Comparison of ENCODE assay signal across 17 cellular contexts in genomic region chr13:106691251-106691650, GRCh38.
"Had no signal": no experiment of that assay in that cellular context is flagged by ENCODE, and none has a peak within 500 bp of the region (broad histone marks: within the 10 kb centered on the region; RNA-seq: fewer than 3 reads in every experiment).

No MANE protein-coding gene starts in this region.

- H3K27ac ChIP-seq: dorsolateral prefrontal cortex, foreskin keratinocyte, pancreas, SJSA1, upper lobe of right lung had no signal

- H3K27me3 ChIP-seq: dorsolateral prefrontal cortex, foreskin keratinocyte, pancreas, upper lobe of right lung had no signal

- H3K4me1 ChIP-seq: foreskin keratinocyte, pancreas, SJSA1, upper lobe of right lung had no signal

- H3K36me3 ChIP-seq: pancreas, SJSA1, upper lobe of right lung had no signal

- DNase-seq: activated CD4-positive, alpha-beta T cell treated with anti-CD3 and anti-CD28 coated beads for 36 hours; activated CD8-positive, alpha-beta memory T cell treated with anti-CD3 and anti-CD28 coated beads, Interleukin-2, amount 50 U/mL, for 4 hours; activated CD8-positive, alpha-beta T cell treated with anti-CD3 and anti-CD28 coated beads for 36 hours; activated naive CD8-positive, alpha-beta T cell treated with anti-CD3 and anti-CD28 coated beads, Interleukin-2, amount 10 ng/mL, durations not matched to agents 7 days and 5 days; activated T-cell treated with anti-CD3 and anti-CD28 coated beads, Interleukin-2, amount 50 U/mL, for 72 hours; aorta; dorsolateral prefrontal cortex; foreskin keratinocyte; head of caudate nucleus; pancreas; retina; stimulated activated naive B cell treated with anti-CD40 and anti-IgM and Interleukin-4, amounts not matched to agents 10 μg/mL and 1 μg/mL and 100 μg/mL, for 72 hours; SW 1271; upper lobe of right lung had no signal

- H3K36me3 Mint-ChIP-seq: activated naive CD8-positive, alpha-beta T cell treated with anti-CD3 and anti-CD28 coated beads, Interleukin-2, amount 10 ng/mL, durations not matched to agents 7 days and 5 days; natural killer cell treated with Interleukin-12 subunit alpha and Interleukin-12 subunit beta and Interleukin-15 and Interleukin-18, amount 100 ng/mL, for 72 hours; stimulated activated naive B cell treated with anti-CD40 and anti-IgM and Interleukin-4, amounts not matched to agents 10 μg/mL and 1 μg/mL and 100 μg/mL, for 72 hours had no signal

- H3K27me3 Mint-ChIP-seq: activated CD4-positive, alpha-beta T cell treated with anti-CD3 and anti-CD28 coated beads for 36 hours; natural killer cell treated with Interleukin-12 subunit alpha and Interleukin-12 subunit beta and Interleukin-15 and Interleukin-18, amount 100 ng/mL, for 72 hours; stimulated activated naive B cell treated with anti-CD40 and anti-IgM and Interleukin-4, amounts not matched to agents 10 μg/mL and 1 μg/mL and 100 μg/mL, for 72 hours had no signal

- H3K4me2 ChIP-seq: smooth muscle cell had no signal

- H3K4me3 Mint-ChIP-seq: activated CD4-positive, alpha-beta T cell treated with anti-CD3 and anti-CD28 coated beads for 36 hours; activated CD8-positive, alpha-beta T cell treated with anti-CD3 and anti-CD28 coated beads for 36 hours; activated naive CD8-positive, alpha-beta T cell treated with anti-CD3 and anti-CD28 coated beads, Interleukin-2, amount 10 ng/mL, durations not matched to agents 7 days and 5 days; activated T-cell treated with anti-CD3 and anti-CD28 coated beads, Interleukin-2, amount 50 U/mL, for 72 hours; natural killer cell treated with Interleukin-12 subunit alpha and Interleukin-12 subunit beta and Interleukin-15 and Interleukin-18, amount 100 ng/mL, for 72 hours; stimulated activated naive B cell treated with anti-CD40 and anti-IgM and Interleukin-4, amounts not matched to agents 10 μg/mL and 1 μg/mL and 100 μg/mL, for 72 hours had no signal

- H3K9me3 ChIP-seq: pancreas, SJSA1, upper lobe of right lung had no signal

- ATAC-seq: activated CD4-positive, alpha-beta T cell treated with anti-CD3 and anti-CD28 coated beads for 36 hours; activated CD8-positive, alpha-beta T cell treated with anti-CD3 and anti-CD28 coated beads for 36 hours; activated T-cell treated with anti-CD3 and anti-CD28 coated beads, Interleukin-2, amount 50 U/mL, for 72 hours; foreskin keratinocyte; natural killer cell treated with Interleukin-12 subunit alpha and Interleukin-12 subunit beta and Interleukin-15 and Interleukin-18, amount 100 ng/mL, for 72 hours; pancreas; stimulated activated naive B cell treated with anti-CD40 and anti-IgM and Interleukin-4, amounts not matched to agents 10 μg/mL and 1 μg/mL and 100 μg/mL, for 72 hours had no signal

- H3K27ac Mint-ChIP-seq: activated CD4-positive, alpha-beta T cell treated with anti-CD3 and anti-CD28 coated beads for 36 hours; activated CD8-positive, alpha-beta T cell treated with anti-CD3 and anti-CD28 coated beads for 36 hours; activated naive CD8-positive, alpha-beta T cell treated with anti-CD3 and anti-CD28 coated beads, Interleukin-2, amount 10 ng/mL, durations not matched to agents 7 days and 5 days; activated T-cell treated with anti-CD3 and anti-CD28 coated beads, Interleukin-2, amount 50 U/mL, for 72 hours; natural killer cell treated with Interleukin-12 subunit alpha and Interleukin-12 subunit beta and Interleukin-15 and Interleukin-18, amount 100 ng/mL, for 72 hours; stimulated activated naive B cell treated with anti-CD40 and anti-IgM and Interleukin-4, amounts not matched to agents 10 μg/mL and 1 μg/mL and 100 μg/mL, for 72 hours had no signal

- H3K9me3 Mint-ChIP-seq: activated CD8-positive, alpha-beta T cell treated with anti-CD3 and anti-CD28 coated beads for 36 hours; activated naive CD8-positive, alpha-beta T cell treated with anti-CD3 and anti-CD28 coated beads, Interleukin-2, amount 10 ng/mL, durations not matched to agents 7 days and 5 days; activated T-cell treated with anti-CD3 and anti-CD28 coated beads, Interleukin-2, amount 50 U/mL, for 72 hours; natural killer cell treated with Interleukin-12 subunit alpha and Interleukin-12 subunit beta and Interleukin-15 and Interleukin-18, amount 100 ng/mL, for 72 hours; stimulated activated naive B cell treated with anti-CD40 and anti-IgM and Interleukin-4, amounts not matched to agents 10 μg/mL and 1 μg/mL and 100 μg/mL, for 72 hours had no signal

- H3K4me1 Mint-ChIP-seq: activated CD4-positive, alpha-beta T cell treated with anti-CD3 and anti-CD28 coated beads for 36 hours; stimulated activated naive B cell treated with anti-CD40 and anti-IgM and Interleukin-4, amounts not matched to agents 10 μg/mL and 1 μg/mL and 100 μg/mL, for 72 hours had no signal

- H3K4me3 ChIP-seq: pancreas, SJSA1, smooth muscle cell, upper lobe of right lung had no signal
